Comparison of ENCODE assay signal across 17 cellular contexts in the genomic region with DNA sequence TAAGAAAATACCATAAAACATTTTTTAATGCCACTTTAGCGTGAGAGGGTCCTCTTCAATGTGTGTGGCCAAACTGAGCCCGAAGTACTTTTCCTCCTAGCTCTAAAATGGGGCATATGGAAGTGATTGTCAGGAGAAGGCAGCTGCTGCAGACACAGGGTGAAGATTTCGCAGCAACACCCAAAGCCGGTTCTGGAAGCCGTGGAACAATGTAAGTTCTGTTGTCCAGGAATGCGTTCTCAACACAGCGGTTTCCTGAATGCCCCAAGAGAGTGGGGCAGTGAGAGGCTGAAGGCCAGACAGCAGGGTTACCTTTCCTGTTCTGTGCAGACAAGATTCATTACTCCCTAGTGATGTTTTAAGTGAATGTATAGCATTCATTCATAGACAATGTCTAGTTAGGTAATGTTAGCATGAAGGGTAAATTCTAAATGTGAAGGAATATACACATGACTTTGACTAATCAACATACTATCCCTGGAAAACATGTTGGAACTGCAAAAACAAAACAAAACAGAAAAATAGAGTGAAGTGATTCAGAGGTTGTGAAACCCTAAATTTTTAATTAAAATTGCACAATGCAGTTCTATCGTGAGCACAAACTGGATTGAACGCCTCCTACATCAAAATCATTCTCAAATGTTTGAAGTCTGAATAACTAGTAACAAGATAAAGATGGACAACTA.
DNase-seq lines count a peak whose midpoint lies in the region; ATAC-seq, FAIRE-seq and TF ChIP-seq lines count a peak whose summit lies in the region.
"Had no signal": no experiment of that assay in that cellular context is flagged by ENCODE, and none has a peak within 500 bp of the region (broad histone marks: within the 10 kb centered on the region; RNA-seq: fewer than 3 reads in every experiment).

No MANE protein-coding gene starts in this region.

- no peak overlapping the region for H3K4me3 ChIP-seq in esophagus squamous epithelium
- H3K4me3 ChIP-seq: BLaER1, cardiac muscle cell had no signal

- DNase-seq in SK-MEL-5 (ENCODE audit: low read depth, low spot score), result peak; percentile 98
- no peak for DNase-seq in esophagus squamous epithelium (lab: John Stamatoyannopoulos, UW)
- peak; percentile 32 for DNase-seq in medulla oblongata (ENCODE audit: extremely low spot score)
- peak; percentile 24 for DNase-seq in urothelium cell line (ENCODE audit: low spot score)
- no peak for DNase-seq in activated CD4-positive, alpha-beta T cell treated with anti-CD3 and anti-CD28 coated beads for 48 hours
- DNase-seq in cerebellar cortex (ENCODE audit: low spot score), result no peak
- DNase-seq: activated CD4-positive, alpha-beta T cell treated with anti-CD3 and anti-CD28 coated beads, Interleukin-2, amount 50 U/mL, for 4 hours; activated T-cell treated with anti-CD3 and anti-CD28 coated beads, Interleukin-2, amount 50 U/mL, for 4 hours; DMS 273 treated with DMSO at 0.1 percent for 48 hours; effector memory CD4-positive, alpha-beta T cell; immature natural killer cell; NCI-H2081; NCI-H524 treated with DMSO at 0.1 percent for 48 hours; stimulated activated CD4-positive, alpha-beta T cell treated with anti-CD3 and anti-CD28 coated beads, Interleukin-4, amount 100 ng/mL, for 1 hour had no signal

- WGBS in esophagus squamous epithelium, 2 donors, result 57 to 67% methylated on average over 9 of the region's 9 CpGs

- TF ChIP-seq CTCF in esophagus squamous epithelium (IDR thresholded peaks at IDR 0.05), result no peak

- H3K27me3 ChIP-seq in esophagus squamous epithelium, result no peaks in the 10 kb centered on the region
- H3K27me3 ChIP-seq: BLaER1, cardiac muscle cell had no signal

- no peaks in the 10 kb centered on the region for H3K9me3 ChIP-seq in esophagus squamous epithelium
- H3K9me3 ChIP-seq: BLaER1 had no signal

- H3K36me3 ChIP-seq in esophagus squamous epithelium, result no peaks in the 10 kb centered on the region
- H3K36me3 ChIP-seq: BLaER1, cardiac muscle cell had no signal

- TF ChIP-seq POLR2A in esophagus squamous epithelium (IDR thresholded peaks at IDR 0.05), result no peak

- intact Hi-C loops in esophagus squamous epithelium (cut with DNase I), result no loop called here

- H3K27ac ChIP-seq in esophagus squamous epithelium, result peak overlapping the region in 3 of 4 donors; percentile 2 to 43 (median 41)
- H3K27ac ChIP-seq: BLaER1, cardiac muscle cell had no signal

- H3K4me1 ChIP-seq in esophagus squamous epithelium, result peaks cover 0 to 19% (median 8%) of the 10 kb centered on the region in 3 donors
- H3K4me1 ChIP-seq: BLaER1 had no signal

- no peak for FAIRE-seq in urothelium cell line (lab: Jason Lieb, UNC)

- in situ Hi-C loops in SK-MEL-5 (cut with HindIII; ENCODE audit: low pct_unique_long_range_greater_than_20kb, low sequenced_read_pairs), result no loop called here

- ATAC-seq in HG02938 (IDR thresholded peaks at IDR 0.05; ENCODE audit: unreplicated experiment), result no peak
- ATAC-seq: activated T-cell treated with anti-CD3 and anti-CD28 coated beads, Interleukin-2, amount 50 U/mL, for 4 hours had no signal

Comparison
In these comparisons a context has a peak if more than half of its experiments do, and no peak if none do; other contexts are left out.
1. DNase-seq: peak in SK-MEL-5 (single experiment), medulla oblongata (single experiment) and urothelium cell line (single experiment); none in esophagus squamous epithelium (single experiment), activated CD4-positive, alpha-beta T cell treated with anti-CD3 and anti-CD28 coated beads for 48 hours (single experiment) and cerebellar cortex (single experiment).